Comparison of ENCODE assay signal across 13 cellular contexts in the genomic region with DNA sequence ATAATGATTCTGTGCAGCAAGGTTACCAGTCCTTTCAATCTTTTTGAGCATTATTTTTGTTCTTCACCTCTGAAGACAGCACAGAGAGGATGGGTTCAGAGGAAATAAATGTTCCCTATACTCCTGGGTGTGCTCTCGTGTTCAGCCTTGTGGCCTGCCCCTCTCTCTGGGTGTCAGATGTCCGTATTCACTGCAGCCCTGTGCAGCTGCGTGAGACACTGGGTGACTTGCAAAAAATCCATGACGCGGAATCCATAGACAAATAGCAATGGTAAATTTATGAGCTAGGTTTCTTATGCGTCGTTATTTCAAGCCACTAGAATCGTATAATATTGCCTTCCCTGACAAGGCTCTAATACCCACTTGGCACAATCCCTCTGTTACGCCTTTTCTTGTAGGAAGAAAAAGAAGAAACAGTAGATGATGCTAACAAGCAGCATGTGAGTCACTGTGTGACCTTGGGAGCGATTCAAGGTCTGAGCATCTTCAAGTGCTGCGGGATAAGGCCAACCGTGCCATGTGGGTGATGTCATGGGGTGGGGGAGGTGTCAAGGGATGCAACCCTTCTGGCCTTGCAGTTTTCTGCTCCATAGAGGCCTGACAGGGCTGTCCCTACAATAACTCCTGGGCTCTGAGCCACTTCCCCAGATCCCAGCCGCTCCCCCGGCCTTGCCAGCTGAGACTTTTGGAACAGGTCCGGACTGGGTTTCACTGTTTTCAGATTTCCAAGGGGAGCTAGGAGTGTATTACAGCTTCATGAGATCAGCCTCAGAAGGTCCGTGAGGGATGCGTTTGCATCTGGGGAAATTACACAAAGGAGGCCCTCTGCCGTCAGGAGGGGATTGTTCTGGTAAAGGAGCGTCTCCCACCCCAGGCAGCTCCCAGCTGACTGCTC. TPM values are rescaled to one million over a fixed set of nuclear protein-coding genes. Genes with fewer than 3 reads are reported as not detected.
DNase-seq lines count a peak whose midpoint lies in the region; ATAC-seq and TF ChIP-seq lines count a peak whose summit lies in the region.
"Had no signal": no experiment of that assay in that cellular context is flagged by ENCODE, and none has a peak within 500 bp of the region (broad histone marks: within the 10 kb centered on the region; RNA-seq: fewer than 3 reads in every experiment).

No MANE protein-coding gene starts in this region.

- TF ChIP-seq POLR2A in heart left ventricle (IDR thresholded peaks at IDR 0.05), result no peak

- H3K4me3 ChIP-seq in adipocyte (ENCODE audit: low read length), result peak overlapping the region; percentile 4
- no peak overlapping the region for H3K4me3 ChIP-seq in heart left ventricle
- H3K4me3 ChIP-seq in psoas muscle, result no peak overlapping the region
- H3K4me3 ChIP-seq: smooth muscle cell had no signal

- H3K9me3 ChIP-seq in adipocyte (ENCODE audit: control insufficient read depth, low read length), result no peaks in the 10 kb centered on the region
- H3K9me3 ChIP-seq in heart left ventricle, result no peaks in the 10 kb centered on the region
- no peaks in the 10 kb centered on the region for H3K9me3 ChIP-seq in psoas muscle

- DNase-seq in C1 segment of cervical spinal cord (lab: John Stamatoyannopoulos, UW) (peak in 13 of 14 donors; percentile 6 to 96 (median 39)), adipocyte (ENCODE audit: low read depth) (peak; percentile 49), heart left ventricle (peak in 4 of 5 donors; percentile 18 to 81 (median 54)), psoas muscle (peak; percentile 81 to 82), NCI-H1092 treated with DMSO at 0.1 percent for 48 hours (lab: John Stamatoyannopoulos, UW) (no peak), NOMO-1 treated with DMSO at 0.1 percent for 48 hours (lab: John Stamatoyannopoulos, UW; ENCODE audit: unreplicated experiment) (no peak)
- DNase-seq: activated gamma-delta T cell; CD8-positive, alpha-beta T cell; NCI-H146; T-helper 9 cell had no signal

- peaks cover 16% of the 10 kb centered on the region for H3K27me3 ChIP-seq in adipocyte (replicated peaks; ENCODE audit: control insufficient read depth, insufficient read depth, low read length)
- peaks cover 0 to 6% (median 0%) of the 10 kb centered on the region in 9 donors for H3K27me3 ChIP-seq in heart left ventricle
- H3K27me3 ChIP-seq in psoas muscle (ENCODE audit: insufficient read depth in 3 of 3, low read length in 2 of 3), result peaks cover 0 to 4% (median 0%) of the 10 kb centered on the region in 3 donors

- H3K9ac ChIP-seq in adipocyte (ENCODE audit: low read length), result no peak overlapping the region

- no peak for TF ChIP-seq CTCF in heart left ventricle (IDR thresholded peaks at IDR 0.05)
- TF ChIP-seq CTCF in psoas muscle (IDR thresholded peaks at IDR 0.05), result no peak

- 60 to 69% (median 64%) methylated on average over 19 of the region's 19 CpGs for WGBS in heart left ventricle, 4 donors
- 26 to 37% (median 28%) methylated on average over 19 of the region's 19 CpGs for WGBS in psoas muscle, 3 donors

- ATAC-seq in heart left ventricle (peak; percentile 35 to 66 (median 49)), psoas muscle (peak; percentile 53 to 74 (median 66)), HG03025 (IDR thresholded peaks at IDR 0.05; ENCODE audit: low FRiP score, unreplicated experiment) (no peak), GM21786 (IDR thresholded peaks at IDR 0.05; ENCODE audit: unreplicated experiment) (no peak)
- ATAC-seq: CD8-positive, alpha-beta T cell had no signal

- intact Hi-C loops in heart left ventricle (cut with DNase I) (loop anchor here in 5 of 10 donors (2.0 to 10.0 kb wide), 3 partner anchors 191 to 1041 kb away; no protein-coding TSS in a partner anchor), psoas muscle (cut with DNase I) (loop anchor here in 1 of 2 donors (10.0 kb wide), 1 partner anchor 199 kb away; no protein-coding TSS in a partner anchor)

- H3K4me1 ChIP-seq in adipocyte (ENCODE audit: control insufficient read depth, insufficient read depth, low read length), result peaks cover 15% of the 10 kb centered on the region
- H3K4me1 ChIP-seq in heart left ventricle, result peaks cover 0 to 12% (median 0%) of the 10 kb centered on the region in 12 donors
- peaks cover 6% of the 10 kb centered on the region for H3K4me1 ChIP-seq in psoas muscle

- H3K36me3 ChIP-seq in adipocyte (ENCODE audit: control insufficient read depth, insufficient read depth, low read length, severe bottlenecking), result no peaks in the 10 kb centered on the region
- H3K36me3 ChIP-seq in heart left ventricle, result no peaks in the 10 kb centered on the region
- no peaks in the 10 kb centered on the region for H3K36me3 ChIP-seq in psoas muscle (ENCODE audit: insufficient read depth in 1 of 2, low read depth in 1 of 2)

- H3K27ac ChIP-seq in heart left ventricle (no peak overlapping the region), psoas muscle (no peak overlapping the region)

RNA-seq across cellular contexts. Expression of gene POMGNT2, which starts 47.6 kb away (rescaled TPM):
- total RNA-seq in heart left ventricle, result 10 to 100 TPM; 13.8 to 36.0 (median 18.5) TPM
- 10 to 100 TPM in 1 of 2 donors, 1 to 10 TPM in 1; 9.1 to 22.4 TPM for polyA plus RNA-seq in heart left ventricle
- total RNA-seq in psoas muscle, result 10 to 100 TPM; 13.2 to 25.5 (median 19.8) TPM
- polyA plus RNA-seq in psoas muscle, result 10 to 100 TPM; 14.3 to 40.3 (median 22.4) TPM

Comparison
In these comparisons a context has a peak if more than half of its experiments do, and no peak if none do; other contexts are left out.
1. DNase-seq: peak in C1 segment of cervical spinal cord (13 of 14), adipocyte (single experiment), heart left ventricle (4 of 5) and psoas muscle (2 of 2); none in NCI-H1092 treated with DMSO at 0.1 percent for 48 hours (single experiment) and NOMO-1 treated with DMSO at 0.1 percent for 48 hours (single experiment).
2. ATAC-seq: peak in heart left ventricle (4 of 4) and psoas muscle (4 of 4); none in HG03025 (single experiment) and GM21786 (single experiment).